Comparison of ENCODE assay signal across 1 cellular context in genomic region chr1:59076612-59077011, GRCh38.
TF ChIP-seq lines count a peak whose summit lies in the region.

No MANE protein-coding gene starts in this region.

TF ChIP-seq in K562, 482 proteins besides CTCF, POLR2A, EP300 and RAD21 (continued from another document and continues in another):
- TF ChIP-seq HOMEZ (CRISPR knock-in tag; IDR thresholded peaks at IDR 0.05) (no peak), BCL6 (CRISPR knock-in tag; IDR thresholded peaks at IDR 0.05) (no peak), ZBTB26 (CRISPR knock-in tag; IDR thresholded peaks at IDR 0.05) (no peak), CBX8 (IDR thresholded peaks at IDR 0.05; ENCODE audit: borderline replicate concordance, extremely low read depth, low read depth, low read length, poor library complexity, severe bottlenecking) (no peak), PHF8 (IDR thresholded peaks at IDR 0.05; ENCODE audit: borderline replicate concordance, low read length) (no peak), ZNF3 (CRISPR knock-in tag; IDR thresholded peaks at IDR 0.05) (no peak), TARDBP (IDR thresholded peaks at IDR 0.05) (no peak), CREB3L1 (IDR thresholded peaks at IDR 0.05; ENCODE audit: borderline replicate concordance, low read depth) (no peak), MEIS2 (IDR thresholded peaks at IDR 0.05; ENCODE audit: partially characterized antibody) (peak; percentile 76), RCOR1 (IDR thresholded peaks at IDR 0.05; ENCODE audit: borderline replicate concordance in 1 of 2, low read depth in 2 of 2, low read length in 2 of 2) (peak in 1 of 2 experiments; percentile 61; a peak in 1 of 4 replicates), PKNOX1 (IDR thresholded peaks at IDR 0.05) (peak; percentile 80), ZBTB9 (CRISPR knock-in tag; IDR thresholded peaks at IDR 0.05) (no peak), ZNF586 (CRISPR knock-in tag; conservative IDR thresholded peaks at IDR 0.05) (no peak), SMARCE1 (IDR thresholded peaks at IDR 0.05) (0 out of 2 replicates have a peak, but pooled peaks have one; percentile 25), ZNF311 (CRISPR knock-in tag; IDR thresholded peaks at IDR 0.05) (no peak), ZNF253 (CRISPR knock-in tag; conservative IDR thresholded peaks at IDR 0.05) (no peak), TCF7L2 (IDR thresholded peaks at IDR 0.05; ENCODE audit: low read depth, low read length) (no peak), PATZ1 (CRISPR knock-in tag; IDR thresholded peaks at IDR 0.05; ENCODE audit: borderline replicate concordance) (no peak), CSDE1 (IDR thresholded peaks at IDR 0.05) (no peak), RBM17 (IDR thresholded peaks at IDR 0.05; ENCODE audit: borderline replicate concordance, low read depth, low read length) (no peak), CBX5 (IDR thresholded peaks at IDR 0.05; ENCODE audit: borderline replicate concordance, low read depth) (no peak), NFIX (CRISPR knock-in tag; IDR thresholded peaks at IDR 0.05; ENCODE audit: low read depth) (no peak), ZSCAN29 (IDR thresholded peaks at IDR 0.05) (no peak), SP1 (CRISPR knock-in tag; IDR thresholded peaks at IDR 0.05) (no peak), CTBP1 (IDR thresholded peaks at IDR 0.05; ENCODE audit: borderline replicate concordance) (no peak), SOX6 (IDR thresholded peaks at IDR 0.05) (no peak), MTF1 (CRISPR knock-in tag; IDR thresholded peaks at IDR 0.05; ENCODE audit: borderline replicate concordance) (no peak), ZFP1 (CRISPR knock-in tag; IDR thresholded peaks at IDR 0.05) (no peak), NCOR1 (IDR thresholded peaks at IDR 0.05) (peak; percentile 73), ZBTB17 (CRISPR knock-in tag; IDR thresholded peaks at IDR 0.05) (no peak), ZNF655 (CRISPR knock-in tag; IDR thresholded peaks at IDR 0.05) (no peak), GATA2 (CRISPR knock-in tag; IDR thresholded peaks at IDR 0.05) (no peak), HDAC3 (IDR thresholded peaks at IDR 0.05; ENCODE audit: borderline replicate concordance, partially characterized antibody) (peak; percentile 21), REST (CRISPR knock-in tag; IDR thresholded peaks at IDR 0.05; ENCODE audit: low read depth) (no peak), POLR2AphosphoS2 (IDR thresholded peaks at IDR 0.05; ENCODE audit: low read length) (no peak), ZNF354B (CRISPR knock-in tag; IDR thresholded peaks at IDR 0.05) (no peak), CREB1 (IDR thresholded peaks at IDR 0.05) (no peak), CREB1 (CRISPR knock-in tag; IDR thresholded peaks at IDR 0.05) (0 out of 2 replicates have a peak, but pooled peaks have one; percentile 33), PML (IDR thresholded peaks at IDR 0.05; ENCODE audit: low read length) (peak; percentile 62; the same call in 1 of the 2 replicates), RAD51 (IDR thresholded peaks at IDR 0.05; ENCODE audit: borderline replicate concordance, low read depth) (no peak), DNMT1 (IDR thresholded peaks at IDR 0.05) (no peak), BACH1 (tag; IDR thresholded peaks at IDR 0.05) (no peak), GABPB1 (CRISPR knock-in tag; IDR thresholded peaks at IDR 0.05) (no peak), FOSL1 (tag; conservative IDR thresholded peaks at IDR 0.05) (0 out of 2 replicates have a peak, but pooled peaks have one; percentile 23), MITF (IDR thresholded peaks at IDR 0.05) (no peak), KLF16 (IDR thresholded peaks at IDR 0.05) (peak; percentile 70), MNT (conservative IDR thresholded peaks at IDR 0.05) (no peak), PTBP1 (IDR thresholded peaks at IDR 0.05; ENCODE audit: low read depth, low read length) (no peak), ZNF232 (CRISPR knock-in tag; IDR thresholded peaks at IDR 0.05) (no peak), PYGO2 (tag; IDR thresholded peaks at IDR 0.05) (no peak), ZBTB34 (CRISPR knock-in tag; IDR thresholded peaks at IDR 0.05) (no peak), ETV1 (tag; conservative IDR thresholded peaks at IDR 0.05; ENCODE audit: low read depth) (no peak), PRMT5 (CRISPR knock-in tag; IDR thresholded peaks at IDR 0.05) (no peak)
